ENCODE assay signal across 8 cellular contexts in the genomic region with DNA sequence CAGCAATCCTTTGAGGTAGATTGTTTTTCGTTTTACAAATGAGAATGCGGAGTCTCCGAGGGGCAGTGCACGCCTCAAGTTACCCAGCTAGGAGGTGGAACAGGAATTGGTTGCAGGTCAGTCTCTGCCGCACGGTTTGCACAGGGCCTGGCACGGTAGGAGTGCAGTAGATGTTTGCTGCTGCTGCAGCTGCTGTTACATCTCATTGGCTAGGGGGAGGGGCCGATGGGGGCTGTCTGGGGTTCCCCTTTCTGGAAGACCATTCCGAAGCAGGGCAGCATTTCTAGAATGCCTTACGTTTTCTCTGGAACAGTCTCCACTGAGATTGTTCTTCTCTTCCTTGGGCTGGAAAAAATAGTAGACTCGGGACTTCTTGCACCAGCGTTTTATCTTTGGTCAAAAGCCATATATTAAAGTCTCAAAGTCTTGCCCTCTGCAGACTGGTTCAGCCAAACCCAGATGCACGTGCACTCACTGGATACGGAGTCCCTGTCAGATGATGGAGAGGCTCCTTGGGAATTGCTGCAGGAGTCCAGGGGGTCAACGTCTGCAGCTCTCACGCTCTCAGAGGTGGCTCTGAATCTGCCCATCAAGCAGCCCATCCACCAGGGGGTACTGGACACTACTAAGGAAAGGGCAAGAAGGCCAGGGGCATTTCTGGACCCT. TPM values are rescaled to one million over a fixed set of nuclear protein-coding genes. Genes with fewer than 3 reads are reported as not detected.
A peak's percentile ranks its signal among the peaks of the same experiment; 100 is the strongest.
DNase-seq lines count a peak whose midpoint lies in the region; ATAC-seq, FAIRE-seq and TF ChIP-seq lines count a peak whose summit lies in the region.

No MANE protein-coding gene starts in this region.

- dilution Hi-C loops in endothelial cell of umbilical vein (cut with MboI; ENCODE audit: extremely low pct_ligation_motif_present, low sequenced_read_pairs) = no loop called here

- CTCF ChIA-PET in activated B cell treated with CpG ODN at 0.5 μM for 24 hours (lab: Charles Lee) (interaction anchor here (3.0 kb wide), 1 partner anchor 49 kb away, joined by 13 read pairs; no protein-coding TSS in a partner anchor), endothelial cell of umbilical vein (lab: Charles Lee) (no interaction called here)

- H3K4me1 Mint-ChIP-seq in activated B cell treated with CpG ODN at 0.5 μM for 24 hours (peaks cover 49% of the 10 kb centered on the region), progenitor cell of endocrine pancreas (ENCODE audit: low read depth) (peaks cover 20% of the 10 kb centered on the region)

- H3K9me3 Mint-ChIP-seq in activated B cell treated with CpG ODN at 0.5 μM for 24 hours (no peaks in the 10 kb centered on the region), progenitor cell of endocrine pancreas (ENCODE audit: low read depth) (no peaks in the 10 kb centered on the region)

- POLR2A ChIA-PET in activated B cell treated with CpG ODN at 0.5 μM for 24 hours (lab: Charles Lee) = interaction anchor here (1.2 to 3.5 kb wide), 4 partner anchors 14 to 292 kb away, joined by 3 to 28 read pairs (median 7); no protein-coding TSS in a partner anchor
- POLR2A ChIA-PET in endothelial cell of umbilical vein (lab: Charles Lee) = no interaction called here

- H3K4me3 Mint-ChIP-seq in activated B cell treated with CpG ODN at 0.5 μM for 24 hours = peak overlapping the region; percentile 92
- H3K4me3 Mint-ChIP-seq in progenitor cell of endocrine pancreas (ENCODE audit: low read depth) = peak overlapping the region; percentile 94

- TF ChIP-seq CTCF in HFF-Myc (IDR thresholded peaks at IDR 0.05; ENCODE audit: low read depth, low read length, missing control alignments) (no peak), activated B cell treated with CpG ODN at 0.5 μM for 24 hours (IDR thresholded peaks at IDR 0.05) (no peak), endothelial cell of umbilical vein (IDR thresholded peaks at IDR 0.05; ENCODE audit: extremely low read depth in 1 of 2, insufficient read depth in 1 of 2, low read depth in 1 of 2, low read length in 2 of 2) (no peak), progenitor cell of endocrine pancreas (IDR thresholded peaks at IDR 0.05; ENCODE audit: unreplicated experiment) (no peak)

- peaks cover 22% of the 10 kb centered on the region for H3K36me3 Mint-ChIP-seq in activated B cell treated with CpG ODN at 0.5 μM for 24 hours (ENCODE audit: low read depth)
- peaks cover 6% of the 10 kb centered on the region for H3K36me3 Mint-ChIP-seq in progenitor cell of endocrine pancreas (ENCODE audit: insufficient read depth)

- no peak overlapping the region for H3K27ac ChIP-seq in endothelial cell of umbilical vein (ENCODE audit: insufficient read depth, low read depth, low read length)

- BruUV-seq in endothelial cell of umbilical vein (replicated peaks; lab: Mats Ljungman, UMichigan) = no TSS peak

- ATAC-seq in activated B cell treated with CpG ODN at 0.5 μM for 24 hours (ENCODE audit: low read depth) (no peak), HG02970 (IDR thresholded peaks at IDR 0.05; ENCODE audit: low FRiP score, unreplicated experiment) (no peak)

- peaks cover 6% of the 10 kb centered on the region for H3K79me2 ChIP-seq in endothelial cell of umbilical vein (ENCODE audit: control insufficient read depth, insufficient read depth, low read length)

- H3K36me3 ChIP-seq in endothelial cell of umbilical vein (ENCODE audit: control insufficient read depth in 2 of 2, extremely low read depth in 1 of 2, insufficient read depth in 2 of 2, low read length in 2 of 2) = peaks cover 0 to 2% of the 10 kb centered on the region in 2 experiments

- no peak for TF ChIP-seq POLR2A in endothelial cell of umbilical vein (IDR thresholded peaks at IDR 0.05; ENCODE audit: low read depth, low read length)

- H3K4me3 ChIP-seq in HFF-Myc (replicated peaks; ENCODE audit: low read depth, low read length) (peak overlapping the region; percentile 97), endothelial cell of umbilical vein (replicated peaks in 1 of 3; ENCODE audit: insufficient read depth in 1 of 3, low read depth in 1 of 3, low read length in 3 of 3) (peak overlapping the region in 1 of 3 experiments; percentile 82)

- no peaks in the 10 kb centered on the region for H3K27me3 Mint-ChIP-seq in activated B cell treated with CpG ODN at 0.5 μM for 24 hours
- no peaks in the 10 kb centered on the region for H3K27me3 Mint-ChIP-seq in progenitor cell of endocrine pancreas

- H2AFZ ChIP-seq in endothelial cell of umbilical vein (ENCODE audit: low read depth, low read length) = no peak overlapping the region

- DNase-seq in HFF-Myc (ENCODE audit: extremely low read depth, low read depth) (no peak), activated B cell treated with CpG ODN at 0.5 μM for 24 hours (peak; percentile 30), endothelial cell of umbilical vein (ENCODE audit: low read depth, low spot score) (no peak), progenitor cell of endocrine pancreas (ENCODE audit: low spot score, unreplicated experiment) (no peak), HT-29 (ENCODE audit: low spot score) (no peak), H4 (ENCODE audit: low spot score) (no peak), middle frontal gyrus (ENCODE audit: extremely low spot score, low spot score) (no peak)

- no peak overlapping the region for H3K9ac ChIP-seq in endothelial cell of umbilical vein (replicated peaks; ENCODE audit: extremely low read depth, insufficient read depth, low read length)

- H3K4me2 ChIP-seq in endothelial cell of umbilical vein (ENCODE audit: insufficient read depth, low read length) = peak overlapping the region; percentile 81

- H4K20me1 ChIP-seq in endothelial cell of umbilical vein (replicated peaks; ENCODE audit: control insufficient read depth, extremely low read depth, insufficient read depth, low read length) = no peaks in the 10 kb centered on the region

- no peaks in the 10 kb centered on the region for H3K9me3 ChIP-seq in endothelial cell of umbilical vein (replicated peaks; ENCODE audit: control insufficient read depth, insufficient read depth, low read length)

- no peak for FAIRE-seq in endothelial cell of umbilical vein (lab: Jason Lieb, UNC)

- peaks cover 15% of the 10 kb centered on the region for H3K4me1 ChIP-seq in endothelial cell of umbilical vein (ENCODE audit: control insufficient read depth, extremely low read depth, insufficient read depth, low read length)

- no peaks in the 10 kb centered on the region for H3K27me3 ChIP-seq in endothelial cell of umbilical vein (ENCODE audit: control insufficient read depth in 2 of 2, insufficient read depth in 2 of 2, low read length in 2 of 2)

- H3K9me1 ChIP-seq in endothelial cell of umbilical vein (replicated peaks; ENCODE audit: control insufficient read depth, extremely low read depth, insufficient read depth, low read length) = no peaks in the 10 kb centered on the region

- intact Hi-C loops in activated B cell treated with CpG ODN at 0.5 μM for 24 hours (cut with micrococcal nuclease) = loop anchor here (1.0 to 5.0 kb wide), 2 partner anchors 206 to 263 kb away; partner anchors contain the start of gene FNBP1
- intact Hi-C loops in endothelial cell of umbilical vein (cut with micrococcal nuclease) = loop anchor here (5.0 kb wide), 1 partner anchor 261 kb away; no protein-coding TSS in a partner anchor

- H3K27ac Mint-ChIP-seq in activated B cell treated with CpG ODN at 0.5 μM for 24 hours (peak overlapping the region; percentile 88), progenitor cell of endocrine pancreas (peak overlapping the region; percentile 97)

RNA-seq across cellular contexts. Expression of gene USP20, which starts 1.2 kb away (rescaled TPM):
- total RNA-seq in activated B cell treated with CpG ODN at 0.5 μM for 24 hours = 28.1 and 31.6 TPM in 2 replicates
- 13.4 and 17.4 TPM in 2 replicates for total RNA-seq in endothelial cell of umbilical vein
- polyA plus RNA-seq in endothelial cell of umbilical vein = 25.9 and 30.1 TPM in 2 replicates
- polyA plus RNA-seq in endothelial cell of umbilical vein (2011; cell fraction: cytosol; rRNA removed) = 8.7 and 14.4 TPM in 2 replicates
- polyA plus RNA-seq in endothelial cell of umbilical vein (2011; cell fraction: nucleus; rRNA removed) = 62.5 and 71.0 TPM in 2 replicates
- polyA plus RNA-seq in endothelial cell of umbilical vein (2012) = 9.7 and 15.3 TPM in 2 replicates
- polyA minus RNA-seq in endothelial cell of umbilical vein = 17.3 and 21.8 TPM in 2 replicates
- 11.5 TPM for polyA minus RNA-seq in endothelial cell of umbilical vein (2011; cell fraction: cytosol; rRNA and poly(A)+ RNA removed)
- polyA minus RNA-seq in endothelial cell of umbilical vein (2011; cell fraction: nucleus; rRNA and poly(A)+ RNA removed) = 9.6 and 16.5 TPM in 2 replicates
- 41.2 and 41.8 TPM in 2 replicates for total RNA-seq in progenitor cell of endocrine pancreas
- 12.4 and 14.8 TPM in 2 replicates for total RNA-seq in HT-29 (2014; rRNA removed; shearing (Covaris generic))
- total RNA-seq in H4 (2014; rRNA removed; shearing (Covaris generic)) = 2.6 and 2.8 TPM in 2 replicates

RNA-seq across cellular contexts. Expression of gene C9orf78, which starts 1.4 kb away (rescaled TPM):
- total RNA-seq in activated B cell treated with CpG ODN at 0.5 μM for 24 hours (34.1 and 42.7 TPM in 2 replicates), endothelial cell of umbilical vein (34.6 and 34.7 TPM in 2 replicates), progenitor cell of endocrine pancreas (30.4 and 30.8 TPM in 2 replicates)
- 11.4 and 17.9 TPM in 2 replicates for polyA plus RNA-seq in endothelial cell of umbilical vein
- polyA plus RNA-seq in endothelial cell of umbilical vein (2011; cell fraction: cytosol; rRNA removed) = 31.5 and 33.7 TPM in 2 replicates
- 6.7 and 11.3 TPM in 2 replicates for polyA plus RNA-seq in endothelial cell of umbilical vein (2011; cell fraction: nucleus; rRNA removed)
- 48.3 and 61.7 TPM in 2 replicates for polyA plus RNA-seq in endothelial cell of umbilical vein (2012)
- 6.3 and 6.5 TPM in 2 replicates for polyA minus RNA-seq in endothelial cell of umbilical vein
- 20.5 TPM for polyA minus RNA-seq in endothelial cell of umbilical vein (2011; cell fraction: cytosol; rRNA and poly(A)+ RNA removed)
- 3.9 and 4.8 TPM in 2 replicates for polyA minus RNA-seq in endothelial cell of umbilical vein (2011; cell fraction: nucleus; rRNA and poly(A)+ RNA removed)
- 27.9 and 37.8 TPM in 2 replicates for total RNA-seq in HT-29 (2014; rRNA removed; shearing (Covaris generic))
- total RNA-seq in H4 (2014; rRNA removed; shearing (Covaris generic)) = 52.7 and 58.8 TPM in 2 replicates

RNA-seq across cellular contexts. Expression of gene TOR1A, which starts 12.5 kb away (rescaled TPM):
- 28.5 and 29.5 TPM in 2 replicates for total RNA-seq in activated B cell treated with CpG ODN at 0.5 μM for 24 hours
- 56.6 and 57.8 TPM in 2 replicates for total RNA-seq in endothelial cell of umbilical vein
- 89.8 and 93.5 TPM in 2 replicates for polyA plus RNA-seq in endothelial cell of umbilical vein
- polyA plus RNA-seq in endothelial cell of umbilical vein (2011; cell fraction: cytosol; rRNA removed) = 98.7 and 102 TPM in 2 replicates
- polyA plus RNA-seq in endothelial cell of umbilical vein (2011; cell fraction: nucleus; rRNA removed) = 39.3 and 52.0 TPM in 2 replicates
- 60.4 and 79.6 TPM in 2 replicates for polyA plus RNA-seq in endothelial cell of umbilical vein (2012)
- polyA minus RNA-seq in endothelial cell of umbilical vein = 69.7 and 73.8 TPM in 2 replicates
- polyA minus RNA-seq in endothelial cell of umbilical vein (2011; cell fraction: cytosol; rRNA and poly(A)+ RNA removed) = 34.3 TPM
- 22.5 and 28.8 TPM in 2 replicates for polyA minus RNA-seq in endothelial cell of umbilical vein (2011; cell fraction: nucleus; rRNA and poly(A)+ RNA removed)
- total RNA-seq in progenitor cell of endocrine pancreas = 33.1 and 39.0 TPM in 2 replicates
- 21.3 and 25.2 TPM in 2 replicates for total RNA-seq in HT-29 (2014; rRNA removed; shearing (Covaris generic))
- 37.1 and 73.7 TPM in 2 replicates for total RNA-seq in H4 (2014; rRNA removed; shearing (Covaris generic))

RNA-seq across cellular contexts. Expression of gene TOR1B, which starts 33.5 kb away (rescaled TPM):
- 11.8 and 15.3 TPM in 2 replicates for total RNA-seq in activated B cell treated with CpG ODN at 0.5 μM for 24 hours
- total RNA-seq in endothelial cell of umbilical vein = 23.1 and 29.5 TPM in 2 replicates
- polyA plus RNA-seq in endothelial cell of umbilical vein = 25.2 and 27.0 TPM in 2 replicates
- 22.4 and 22.6 TPM in 2 replicates for polyA plus RNA-seq in endothelial cell of umbilical vein (2011; cell fraction: cytosol; rRNA removed)
- 17.9 and 18.6 TPM in 2 replicates for polyA plus RNA-seq in endothelial cell of umbilical vein (2011; cell fraction: nucleus; rRNA removed)
- polyA plus RNA-seq in endothelial cell of umbilical vein (2012) = 25.9 and 29.9 TPM in 2 replicates
- 23.0 and 27.1 TPM in 2 replicates for polyA minus RNA-seq in endothelial cell of umbilical vein
- polyA minus RNA-seq in endothelial cell of umbilical vein (2011; cell fraction: cytosol; rRNA and poly(A)+ RNA removed) = 19.9 TPM
- polyA minus RNA-seq in endothelial cell of umbilical vein (2011; cell fraction: nucleus; rRNA and poly(A)+ RNA removed) = 7.2 and 9.2 TPM in 2 replicates
- total RNA-seq in progenitor cell of endocrine pancreas = 14.7 and 19.8 TPM in 2 replicates
- 25.0 and 27.1 TPM in 2 replicates for total RNA-seq in HT-29 (2014; rRNA removed; shearing (Covaris generic))
- total RNA-seq in H4 (2014; rRNA removed; shearing (Covaris generic)) = 45.5 and 57.7 TPM in 2 replicates
